14 cellular contexts compared by ENCODE assay signal in genomic region chr4:155392486-155393184, GRCh38. TPM values are rescaled to one million over a fixed set of nuclear protein-coding genes. Genes with fewer than 3 reads are reported as not detected.
DNase-seq lines count a peak whose midpoint lies in the region; ATAC-seq and TF ChIP-seq lines count a peak whose summit lies in the region.
"Had no signal": no experiment of that assay in that cellular context is flagged by ENCODE, and none has a peak within 500 bp of the region (broad histone marks: within the 10 kb centered on the region; RNA-seq: fewer than 3 reads in every experiment).

No MANE protein-coding gene starts in this region.

- in situ Hi-C loops in Caki2 (cut with HindIII; ENCODE audit: low pct_unique_long_range_greater_than_20kb, low sequenced_read_pairs): no loop called here

- DNase-seq in Caki2 (ENCODE audit: low read depth) (peak; percentile 19), NCI-H226 (peak; percentile 80), cardiac fibroblast (ENCODE audit: low read depth in 2 of 2) (peak; percentile 80 to 91), myocyte (ENCODE audit: low read depth) (peak; percentile 19), NCI-H2107 (lab: John Stamatoyannopoulos, UW) (no peak), DMS153 (lab: John Stamatoyannopoulos, UW) (no peak)
- DNase-seq in activated CD8-positive, alpha-beta memory T cell treated with anti-CD3 and anti-CD28 coated beads for 24 hours: no peak
- DNase-seq: activated CD4-positive, alpha-beta T cell treated with anti-CD3 and anti-CD28 coated beads, Interleukin-2, amount 10 ng/mL, durations not matched to agents 7 days and 5 days; activated effector memory CD4-positive, alpha-beta T cell treated with Interleukin-2 at 50 U/mL for 16 hours; dermis blood vessel endothelial cell; hypothalamus; retina had no signal

- no peak overlapping the region for H3K4me3 ChIP-seq in cardiac fibroblast (replicated peaks in 1 of 2; ENCODE audit: low read depth in 2 of 2, low read length in 2 of 2)
- H3K4me3 ChIP-seq: tibial nerve had no signal

- no peak for ATAC-seq in HG03025 (IDR thresholded peaks at IDR 0.05; ENCODE audit: low FRiP score, unreplicated experiment)

- no peak for TF ChIP-seq CTCF in cardiac fibroblast (IDR thresholded peaks at IDR 0.05; ENCODE audit: low read depth, low read length)

RNA-seq across cellular contexts. Expression of gene MAP9, which starts 15.9 kb away (rescaled TPM):
- not detected in 2 replicates for total RNA-seq in Caki2 (2014; rRNA removed; shearing (Covaris generic); ENCODE audit: low replicate concordance)
- 1.2 and 1.7 TPM in 2 replicates for total RNA-seq in myocyte
- 1.6 TPM for polyA plus RNA-seq in myocyte (2012)

Comparison
In these comparisons a context has a peak if more than half of its experiments do, and no peak if none do; other contexts are left out.
1. DNase-seq: peak in Caki2 (single experiment), NCI-H226 (single experiment), cardiac fibroblast (2 of 2) and myocyte (single experiment); none in NCI-H2107 (single experiment), DMS153 (single experiment) and activated CD8-positive, alpha-beta memory T cell treated with anti-CD3 and anti-CD28 coated beads for 24 hours (single experiment).